In the genomic region with DNA sequence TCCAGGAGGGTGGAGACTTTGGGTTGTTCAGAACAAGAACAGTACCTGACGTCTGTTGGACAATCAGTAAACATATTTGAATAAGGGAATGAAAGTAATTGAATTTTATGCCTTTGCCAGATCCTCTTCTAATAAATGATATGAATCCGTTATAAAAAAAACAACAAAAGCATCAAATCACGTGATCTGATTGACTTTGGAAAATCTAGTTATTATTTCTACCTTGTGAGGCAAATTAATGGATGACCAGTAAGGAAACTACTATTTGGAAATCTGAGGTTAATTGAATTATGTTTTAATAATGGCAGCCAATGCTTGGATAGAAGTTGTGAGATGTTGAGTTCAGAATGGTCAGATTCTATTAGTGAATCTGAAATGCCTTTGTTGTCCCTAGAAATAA, we compare ENCODE assay signal across 33 cellular contexts.
"Had no signal": no experiment of that assay in that cellular context is flagged by ENCODE, and none has a peak within 500 bp of the region (broad histone marks: within the 10 kb centered on the region; RNA-seq: fewer than 3 reads in every experiment).

No MANE protein-coding gene starts in this region.

- H3K27me3 ChIP-seq: adrenal gland, ascending aorta, body of pancreas, brain microvascular endothelial cell, breast epithelium, cardiac muscle cell had no signal

- ATAC-seq: activated naive CD4-positive, alpha-beta T cell treated with anti-CD3 and anti-CD28 coated beads, Interleukin-2, amount 50 U/mL, for 72 hours; activated naive CD8-positive, alpha-beta T cell treated with anti-CD3 and anti-CD28 coated beads, Interleukin-2, amount 50 U/mL, for 24 hours; activated T-cell treated with anti-CD3 and anti-CD28 coated beads, Interleukin-2, amount 50 U/mL, for 4 hours; activated T-cell treated with anti-CD3 and anti-CD28 coated beads, Interleukin-2, amount 50 U/mL, for 72 hours; activated T-helper 17 cell treated with anti-CD3 and anti-CD28 coated beads, Interleukin-2, amount 50 U/mL, for 72 hours; body of pancreas had no signal

- FAIRE-seq: astrocyte, bronchial epithelial cell had no signal

- H3K27ac ChIP-seq: adrenal gland, ascending aorta, body of pancreas, brain microvascular endothelial cell, breast epithelium, cardiac muscle cell had no signal

- DNase-seq: activated effector memory CD4-positive, alpha-beta T cell treated with anti-CD3 and anti-CD28 coated beads, Interleukin-2, amount 50 U/mL, for 16 hours; activated effector memory CD4-positive, alpha-beta T cell treated with Interleukin-2 at 50 U/mL for 16 hours; activated gamma-delta T cell; activated gamma-delta T cell treated with Interleukin-2 at 50 U/mL for 16 hours; activated naive CD4-positive, alpha-beta T cell; activated naive CD4-positive, alpha-beta T cell treated with anti-CD3 and anti-CD28 coated beads for 36 hours; activated naive CD4-positive, alpha-beta T cell treated with anti-CD3 and anti-CD28 coated beads, Interleukin-2, amount 10 ng/mL, durations not matched to agents 7 days and 5 days; activated naive CD4-positive, alpha-beta T cell treated with anti-CD3 and anti-CD28 coated beads, Interleukin-2, amount 50 U/mL, for 16 hours; activated naive CD4-positive, alpha-beta T cell treated with Interleukin-2 at 50 U/mL for 16 hours; activated naive CD8-positive, alpha-beta T cell treated with anti-CD3 and anti-CD28 coated beads for 36 hours; activated naive CD8-positive, alpha-beta T cell treated with anti-CD3 and anti-CD28 coated beads, Interleukin-2, amount 10 ng/mL, durations not matched to agents 7 days and 5 days; activated naive CD8-positive, alpha-beta T cell treated with anti-CD3 and anti-CD28 coated beads, Interleukin-2, amount 50 U/mL, for 24 hours; activated T-cell treated with anti-CD3 and anti-CD28 coated beads, Interleukin-2, amount 50 U/mL, for 24 hours; activated T-cell treated with anti-CD3 and anti-CD28 coated beads, Interleukin-2, amount 50 U/mL, for 4 hours; activated T-cell treated with anti-CD3 and anti-CD28 coated beads, Interleukin-2, amount 50 U/mL, for 48 hours; activated T-cell treated with anti-CD3 and anti-CD28 coated beads, Interleukin-2, amount 50 U/mL, for 72 hours; adrenal gland; amniotic stem cell; amygdala; anterior cingulate cortex; aorta; body of pancreas; brain microvascular endothelial cell; caudate nucleus; central memory CD4-positive, alpha-beta T cell; cerebellar nuclear complex had no signal

- H3K36me3 ChIP-seq: adrenal gland, ascending aorta, brain microvascular endothelial cell, breast epithelium, cardiac muscle cell had no signal

- H3K9me3 ChIP-seq: adrenal gland, ascending aorta, body of pancreas, breast epithelium had no signal

- H3K4me3 ChIP-seq: adrenal gland, ascending aorta, body of pancreas, breast epithelium, cardiac muscle cell had no signal

- H3K4me1 ChIP-seq: adrenal gland, ascending aorta, body of pancreas, breast epithelium had no signal
